1 cellular context compared by ENCODE assay signal in the genomic region with DNA sequence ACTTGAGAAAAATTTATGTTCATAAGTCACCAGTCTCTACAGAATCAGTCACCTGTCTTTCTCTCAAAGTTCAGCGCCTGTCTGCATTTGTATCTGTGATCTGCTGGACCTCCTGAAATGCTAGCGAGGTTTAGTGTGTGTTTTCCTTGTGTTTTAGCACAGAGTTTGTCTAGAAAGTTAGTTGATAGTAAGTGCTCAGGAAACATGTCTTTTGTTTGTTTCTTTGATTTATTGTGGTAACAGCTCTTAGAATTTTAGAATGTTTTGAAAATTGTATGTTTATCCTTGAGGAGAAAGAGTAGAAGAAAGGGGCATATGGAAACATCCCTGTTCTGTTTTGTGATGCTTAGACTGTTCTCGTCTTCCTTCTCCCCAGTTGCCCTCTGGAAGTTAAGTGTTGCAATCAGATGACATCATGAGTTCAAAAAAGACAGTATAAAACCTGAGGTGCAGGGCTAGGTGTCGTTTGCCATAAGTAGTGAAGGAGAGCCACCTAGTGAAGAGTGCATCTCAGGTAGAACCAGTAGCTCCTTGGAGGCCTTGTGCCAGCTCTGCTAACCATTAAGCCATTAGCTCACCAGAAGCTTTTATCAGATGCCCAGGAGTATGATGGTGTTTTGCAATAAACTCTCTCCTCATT.
TF ChIP-seq lines count a peak whose summit lies in the region.

No MANE protein-coding gene starts in this region.

TF ChIP-seq in WTC11, 78 proteins besides CTCF, POLR2A, EP300 and RAD21 (continued from another document):
- TF ChIP-seq, protein P1, sequence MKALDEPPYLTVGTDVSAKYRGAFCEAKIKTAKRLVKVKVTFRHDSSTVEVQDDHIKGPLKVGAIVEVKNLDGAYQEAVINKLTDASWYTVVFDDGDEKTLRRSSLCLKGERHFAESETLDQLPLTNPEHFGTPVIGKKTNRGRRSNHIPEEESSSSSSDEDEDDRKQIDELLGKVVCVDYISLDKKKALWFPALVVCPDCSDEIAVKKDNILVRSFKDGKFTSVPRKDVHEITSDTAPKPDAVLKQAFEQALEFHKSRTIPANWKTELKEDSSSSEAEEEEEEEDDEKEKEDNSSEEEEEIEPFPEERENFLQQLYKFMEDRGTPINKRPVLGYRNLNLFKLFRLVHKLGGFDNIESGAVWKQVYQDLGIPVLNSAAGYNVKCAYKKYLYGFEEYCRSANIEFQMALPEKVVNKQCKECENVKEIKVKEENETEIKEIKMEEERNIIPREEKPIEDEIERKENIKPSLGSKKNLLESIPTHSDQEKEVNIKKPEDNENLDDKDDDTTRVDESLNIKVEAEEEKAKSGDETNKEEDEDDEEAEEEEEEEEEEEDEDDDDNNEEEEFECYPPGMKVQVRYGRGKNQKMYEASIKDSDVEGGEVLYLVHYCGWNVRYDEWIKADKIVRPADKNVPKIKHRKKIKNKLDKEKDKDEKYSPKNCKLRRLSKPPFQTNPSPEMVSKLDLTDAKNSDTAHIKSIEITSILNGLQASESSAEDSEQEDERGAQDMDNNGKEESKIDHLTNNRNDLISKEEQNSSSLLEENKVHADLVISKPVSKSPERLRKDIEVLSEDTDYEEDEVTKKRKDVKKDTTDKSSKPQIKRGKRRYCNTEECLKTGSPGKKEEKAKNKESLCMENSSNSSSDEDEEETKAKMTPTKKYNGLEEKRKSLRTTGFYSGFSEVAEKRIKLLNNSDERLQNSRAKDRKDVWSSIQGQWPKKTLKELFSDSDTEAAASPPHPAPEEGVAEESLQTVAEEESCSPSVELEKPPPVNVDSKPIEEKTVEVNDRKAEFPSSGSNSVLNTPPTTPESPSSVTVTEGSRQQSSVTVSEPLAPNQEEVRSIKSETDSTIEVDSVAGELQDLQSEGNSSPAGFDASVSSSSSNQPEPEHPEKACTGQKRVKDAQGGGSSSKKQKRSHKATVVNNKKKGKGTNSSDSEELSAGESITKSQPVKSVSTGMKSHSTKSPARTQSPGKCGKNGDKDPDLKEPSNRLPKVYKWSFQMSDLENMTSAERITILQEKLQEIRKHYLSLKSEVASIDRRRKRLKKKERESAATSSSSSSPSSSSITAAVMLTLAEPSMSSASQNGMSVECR (CRISPR knock-in tag; IDR thresholded peaks at IDR 0.05; ENCODE audit: borderline replicate concordance), result no peak
- TF ChIP-seq HMGA2 (CRISPR knock-in tag; IDR thresholded peaks at IDR 0.05), result no peak
- TF ChIP-seq, protein P2, sequence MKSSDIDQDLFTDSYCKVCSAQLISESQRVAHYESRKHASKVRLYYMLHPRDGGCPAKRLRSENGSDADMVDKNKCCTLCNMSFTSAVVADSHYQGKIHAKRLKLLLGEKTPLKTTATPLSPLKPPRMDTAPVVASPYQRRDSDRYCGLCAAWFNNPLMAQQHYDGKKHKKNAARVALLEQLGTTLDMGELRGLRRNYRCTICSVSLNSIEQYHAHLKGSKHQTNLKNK (CRISPR knock-in tag; IDR thresholded peaks at IDR 0.05), result no peak
